In genomic region chr16:31507929-31508705, GRCh38 we compare ENCODE assay signal across 8 cellular contexts. TPM values are rescaled to one million over a fixed set of nuclear protein-coding genes. Genes with fewer than 3 reads are reported as not detected.
DNase-seq lines count a peak whose midpoint lies in the region; ATAC-seq and TF ChIP-seq lines count a peak whose summit lies in the region.

Gene RUSF1 (minus strand): TSS chr16:31508391. CDS start chr16:31508373, 18 bp downstream.

- TF ChIP-seq CTCF in MM.1S (IDR thresholded peaks at IDR 0.05; ENCODE audit: low read length) = no peak
- TF ChIP-seq CTCF in SK-N-SH (IDR thresholded peaks at IDR 0.05) = no peak
- no peak for TF ChIP-seq CTCF in omental fat pad (IDR thresholded peaks at IDR 0.05)

- H3K4me1 ChIP-seq in HAP-1 = peaks cover 4% of the 10 kb centered on the region; the same call in 1 of the 2 replicates
- peaks cover 12% of the 10 kb centered on the region for H3K4me1 ChIP-seq in MM.1S (ENCODE audit: low read length)
- H3K4me1 ChIP-seq in SK-N-SH (ENCODE audit: control insufficient read depth in 1 of 2, insufficient read depth in 2 of 2, low read depth in 1 of 2, low read length in 1 of 2) = peaks cover 0 to 18% of the 10 kb centered on the region in 2 experiments; a peak in 3 of 4 replicates

- H2AFZ ChIP-seq in MM.1S (ENCODE audit: low read length) (peak within 1 kb of the TSS; percentile 93), SK-N-SH (ENCODE audit: low read depth) (peak within 1 kb of the TSS; percentile 97)

- TF ChIP-seq RAD21 in SK-N-SH (IDR thresholded peaks at IDR 0.05; ENCODE audit: low read length) = no peak

- no peaks in the 10 kb centered on the region for H3K9me3 ChIP-seq in HAP-1
- no peaks in the 10 kb centered on the region for H3K9me3 ChIP-seq in MM.1S (replicated peaks; ENCODE audit: insufficient read depth, low read length)
- H3K9me3 ChIP-seq in SK-N-SH = no peaks in the 10 kb centered on the region

- peak in 1 of 2 experiments; percentile 33; a peak in 1 of 4 replicates for TF ChIP-seq EP300 in SK-N-SH (IDR thresholded peaks at IDR 0.05; ENCODE audit: borderline replicate concordance in 1 of 2, low read depth in 1 of 2, low read length in 1 of 2)

- under 1% methylated on average over 17 of the region's 65 CpGs for WGBS in SK-N-SH (ENCODE audit: low lambda C conversion rate)

- H3K36me3 ChIP-seq in HAP-1 (replicated peaks) (peaks cover 12% of the 10 kb centered on the region), MM.1S (replicated peaks; ENCODE audit: insufficient read depth, low read length) (no peaks in the 10 kb centered on the region), SK-N-SH (replicated peaks in 1 of 2; ENCODE audit: control insufficient read depth in 1 of 2, insufficient read depth in 2 of 2, low read length in 1 of 2) (peaks cover 7 to 14% of the 10 kb centered on the region in 2 experiments)

- peak; percentile 92 for ATAC-seq in omental fat pad (ENCODE audit: low FRiP score)

- peak; percentile 94 for DNase-seq in GM03348 (ENCODE audit: low spot score)
- peak; percentile 79 to 92 for DNase-seq in HAP-1 (ENCODE audit: low spot score in 2 of 2)
- DNase-seq in MM.1S = peak; percentile 91
- peak; percentile 94 for DNase-seq in SK-N-SH
- DNase-seq in activated naive CD4-positive, alpha-beta T cell treated with anti-CD3 and anti-CD28 coated beads, Interleukin-2, amount 50 U/mL, for 16 hours = peak; percentile 87
- no peak for DNase-seq in glomerular endothelial cell (ENCODE audit: extremely low read depth, low read depth, low spot score)
- DNase-seq in omental fat pad (ENCODE audit: low spot score) = peak; percentile 65

- H3K79me2 ChIP-seq in MM.1S (ENCODE audit: low read length) = peaks cover 25% of the 10 kb centered on the region
- peaks cover 46% of the 10 kb centered on the region for H3K79me2 ChIP-seq in SK-N-SH (ENCODE audit: insufficient read depth)

- CTCF ChIA-PET in SK-N-SH (lab: Yijun Ruan, JAX) = interaction anchor here (0.6 to 1.4 kb wide), 5 partner anchors 14 to 360 kb away, joined by 3 read pairs; no protein-coding TSS in a partner anchor

- peak within 1 kb of the TSS; percentile 93 for H3K4me2 ChIP-seq in MM.1S (ENCODE audit: low read depth, low read length)
- peak within 1 kb of the TSS; percentile 87 for H3K4me2 ChIP-seq in SK-N-SH

- H3K9ac ChIP-seq in MM.1S (ENCODE audit: low read length) (peak within 1 kb of the TSS; percentile 98), SK-N-SH (peak within 1 kb of the TSS; percentile 99)

- no peaks in the 10 kb centered on the region for H3K9me2 ChIP-seq in MM.1S (replicated peaks; ENCODE audit: insufficient read depth, low read length)
- H3K9me2 ChIP-seq in SK-N-SH = no peaks in the 10 kb centered on the region

- H3K27ac ChIP-seq in MM.1S (ENCODE audit: low read length) = peak within 1 kb of the TSS; percentile 51; the same call in 1 of the 2 replicates
- peak within 1 kb of the TSS; percentile 80 to 87 for H3K27ac ChIP-seq in SK-N-SH (ENCODE audit: low read depth in 2 of 2, low read length in 1 of 2)
- peak within 1 kb of the TSS; percentile 79 for H3K27ac ChIP-seq in temporal lobe (ENCODE audit: low read depth, low read length)

- peak within 1 kb of the TSS; percentile 99 for H3K4me3 ChIP-seq in HAP-1
- H3K4me3 ChIP-seq in MM.1S (ENCODE audit: low read length) = peak within 1 kb of the TSS; percentile 100
- H3K4me3 ChIP-seq in SK-N-SH (ENCODE audit: low read depth in 2 of 2, low read length in 1 of 2) = peak within 1 kb of the TSS; percentile 92 to 96

- no peaks in the 10 kb centered on the region for H4K20me1 ChIP-seq in MM.1S (ENCODE audit: insufficient read depth, low read length)
- H4K20me1 ChIP-seq in SK-N-SH (ENCODE audit: insufficient read depth) = no peaks in the 10 kb centered on the region

- POLR2A ChIA-PET in SK-N-SH (lab: Yijun Ruan, JAX) = interaction anchor here (1.0 to 1.6 kb wide), 8 partner anchors 12 to 205 kb away, joined by 3 to 14 read pairs (median 6); partner anchors contain the start of gene ARMC5

- H3K27me3 ChIP-seq in HAP-1 (ENCODE audit: low read depth) (no peaks in the 10 kb centered on the region), MM.1S (replicated peaks; ENCODE audit: insufficient read depth, low read length) (no peaks in the 10 kb centered on the region), SK-N-SH (ENCODE audit: insufficient read depth) (no peaks in the 10 kb centered on the region)

- in situ Hi-C loops in HAP-1 (cut with MboI; ENCODE audit: low sequenced_read_pairs) = no loop called here

- H3F3A ChIP-seq in MM.1S (ENCODE audit: insufficient read depth, low read length) = no peaks in the 10 kb centered on the region
- H3F3A ChIP-seq in SK-N-SH (replicated peaks; ENCODE audit: insufficient read depth) = peaks cover 3% of the 10 kb centered on the region

TF ChIP-seq in SK-N-SH, 30 proteins besides CTCF, POLR2A, EP300 and RAD21 (continues in another document):
- no peak for TF ChIP-seq GATA2 (CRISPR knock-in tag; IDR thresholded peaks at IDR 0.05)
- TF ChIP-seq EZH2phosphoT487 (IDR thresholded peaks at IDR 0.05; ENCODE audit: borderline replicate concordance, low read depth) = no peak
- TF ChIP-seq GABPA (IDR thresholded peaks at IDR 0.05; ENCODE audit: low read depth) = peak; percentile 84
- no peak for TF ChIP-seq NRF1 (IDR thresholded peaks at IDR 0.05; ENCODE audit: low read depth, low read length)
- TF ChIP-seq TEAD4 (IDR thresholded peaks at IDR 0.05; ENCODE audit: borderline replicate concordance, insufficient read depth) = 0 out of 2 replicates have a peak, but pooled peaks have one; percentile 41
- TF ChIP-seq FOSL2 (IDR thresholded peaks at IDR 0.05; ENCODE audit: borderline replicate concordance, low read depth) = no peak
- TF ChIP-seq, protein P1, sequence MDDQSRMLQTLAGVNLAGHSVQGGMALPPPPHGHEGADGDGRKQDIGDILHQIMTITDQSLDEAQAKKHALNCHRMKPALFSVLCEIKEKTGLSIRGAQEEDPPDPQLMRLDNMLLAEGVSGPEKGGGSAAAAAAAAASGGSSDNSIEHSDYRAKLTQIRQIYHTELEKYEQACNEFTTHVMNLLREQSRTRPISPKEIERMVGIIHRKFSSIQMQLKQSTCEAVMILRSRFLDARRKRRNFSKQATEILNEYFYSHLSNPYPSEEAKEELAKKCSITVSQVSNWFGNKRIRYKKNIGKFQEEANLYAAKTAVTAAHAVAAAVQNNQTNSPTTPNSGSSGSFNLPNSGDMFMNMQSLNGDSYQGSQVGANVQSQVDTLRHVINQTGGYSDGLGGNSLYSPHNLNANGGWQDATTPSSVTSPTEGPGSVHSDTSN (IDR thresholded peaks at IDR 0.05) = 0 out of 2 replicates have a peak, but pooled peaks have one; percentile 20
- TF ChIP-seq, protein P2, sequence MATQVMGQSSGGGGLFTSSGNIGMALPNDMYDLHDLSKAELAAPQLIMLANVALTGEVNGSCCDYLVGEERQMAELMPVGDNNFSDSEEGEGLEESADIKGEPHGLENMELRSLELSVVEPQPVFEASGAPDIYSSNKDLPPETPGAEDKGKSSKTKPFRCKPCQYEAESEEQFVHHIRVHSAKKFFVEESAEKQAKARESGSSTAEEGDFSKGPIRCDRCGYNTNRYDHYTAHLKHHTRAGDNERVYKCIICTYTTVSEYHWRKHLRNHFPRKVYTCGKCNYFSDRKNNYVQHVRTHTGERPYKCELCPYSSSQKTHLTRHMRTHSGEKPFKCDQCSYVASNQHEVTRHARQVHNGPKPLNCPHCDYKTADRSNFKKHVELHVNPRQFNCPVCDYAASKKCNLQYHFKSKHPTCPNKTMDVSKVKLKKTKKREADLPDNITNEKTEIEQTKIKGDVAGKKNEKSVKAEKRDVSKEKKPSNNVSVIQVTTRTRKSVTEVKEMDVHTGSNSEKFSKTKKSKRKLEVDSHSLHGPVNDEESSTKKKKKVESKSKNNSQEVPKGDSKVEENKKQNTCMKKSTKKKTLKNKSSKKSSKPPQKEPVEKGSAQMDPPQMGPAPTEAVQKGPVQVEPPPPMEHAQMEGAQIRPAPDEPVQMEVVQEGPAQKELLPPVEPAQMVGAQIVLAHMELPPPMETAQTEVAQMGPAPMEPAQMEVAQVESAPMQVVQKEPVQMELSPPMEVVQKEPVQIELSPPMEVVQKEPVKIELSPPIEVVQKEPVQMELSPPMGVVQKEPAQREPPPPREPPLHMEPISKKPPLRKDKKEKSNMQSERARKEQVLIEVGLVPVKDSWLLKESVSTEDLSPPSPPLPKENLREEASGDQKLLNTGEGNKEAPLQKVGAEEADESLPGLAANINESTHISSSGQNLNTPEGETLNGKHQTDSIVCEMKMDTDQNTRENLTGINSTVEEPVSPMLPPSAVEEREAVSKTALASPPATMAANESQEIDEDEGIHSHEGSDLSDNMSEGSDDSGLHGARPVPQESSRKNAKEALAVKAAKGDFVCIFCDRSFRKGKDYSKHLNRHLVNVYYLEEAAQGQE (IDR thresholded peaks at IDR 0.05; ENCODE audit: low read depth, low read length) = peak; percentile 67; the same call in 1 of the 2 replicates
- TF ChIP-seq, protein P3, sequence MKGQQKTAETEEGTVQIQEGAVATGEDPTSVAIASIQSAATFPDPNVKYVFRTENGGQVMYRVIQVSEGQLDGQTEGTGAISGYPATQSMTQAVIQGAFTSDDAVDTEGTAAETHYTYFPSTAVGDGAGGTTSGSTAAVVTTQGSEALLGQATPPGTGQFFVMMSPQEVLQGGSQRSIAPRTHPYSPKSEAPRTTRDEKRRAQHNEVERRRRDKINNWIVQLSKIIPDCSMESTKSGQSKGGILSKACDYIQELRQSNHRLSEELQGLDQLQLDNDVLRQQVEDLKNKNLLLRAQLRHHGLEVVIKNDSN (IDR thresholded peaks at IDR 0.05; ENCODE audit: borderline replicate concordance, low read depth) = no peak
- peak; percentile 91 for TF ChIP-seq MAX (IDR thresholded peaks at IDR 0.05; ENCODE audit: low read depth)
- no peak for TF ChIP-seq FOXM1 (IDR thresholded peaks at IDR 0.05; ENCODE audit: low read depth)
- TF ChIP-seq IRF3 (IDR thresholded peaks at IDR 0.05; ENCODE audit: low read depth, low read length) = no peak
- TF ChIP-seq RCOR1 (IDR thresholded peaks at IDR 0.05; ENCODE audit: low read length) = no peak

RNA-seq across cellular contexts. Expression of gene RUSF1, which starts in this region (rescaled TPM):
- 36.5 and 46.8 TPM in 2 replicates for polyA plus RNA-seq in SK-N-SH (2012; rRNA removed)
- polyA plus RNA-seq in SK-N-SH (2012; cell fraction: cytosol; rRNA removed) = 11.5 and 18.3 TPM in 2 replicates
- 230 and 273 TPM in 2 replicates for polyA plus RNA-seq in SK-N-SH (2012; cell fraction: nucleus; rRNA removed)
- 38.2 and 62.0 TPM in 2 replicates for total RNA-seq in glomerular endothelial cell
- 10 to 100 TPM; 35.3 to 56.7 (median 48.9) TPM for total RNA-seq in omental fat pad
- total RNA-seq in temporal lobe = 33.2 TPM
